ENCODE assay signal across 9 cellular contexts in the genomic region with DNA sequence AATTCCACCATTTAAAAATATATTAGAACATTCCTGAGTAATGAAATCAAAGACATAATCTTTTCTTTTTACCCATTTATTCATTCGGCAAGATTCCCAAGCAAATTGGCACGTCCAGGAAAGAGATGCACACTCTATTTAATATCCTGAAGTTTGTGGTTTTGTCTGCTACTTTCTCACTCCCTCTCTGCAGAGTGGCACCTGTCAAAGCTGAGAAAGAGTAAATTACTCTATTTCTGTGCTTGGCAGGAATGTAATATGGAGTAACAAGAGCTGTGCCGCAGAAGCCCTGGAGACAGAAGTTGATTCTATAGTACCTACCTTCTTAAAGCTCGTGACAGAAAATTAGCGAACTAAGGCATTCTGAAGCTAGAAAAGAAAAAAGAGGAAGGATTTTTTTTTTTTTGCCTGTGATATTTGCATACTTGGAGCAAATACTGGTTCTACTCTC. TPM values are rescaled to one million over a fixed set of nuclear protein-coding genes. Genes with fewer than 3 reads are reported as not detected.
DNase-seq lines count a peak whose midpoint lies in the region; ATAC-seq and TF ChIP-seq lines count a peak whose summit lies in the region.
"Had no signal": no experiment of that assay in that cellular context is flagged by ENCODE, and none has a peak within 500 bp of the region (broad histone marks: within the 10 kb centered on the region; RNA-seq: fewer than 3 reads in every experiment).

No MANE protein-coding gene starts in this region.

- H3K4me1 ChIP-seq in foreskin keratinocyte: peaks cover 34% of the 10 kb centered on the region
- H3K4me1 ChIP-seq in gastroesophageal sphincter: peaks cover 0 to 35% (median 3%) of the 10 kb centered on the region in 3 donors
- peaks cover 6% of the 10 kb centered on the region for H3K4me1 ChIP-seq in vagina

- no peak for TF ChIP-seq EP300 in gastroesophageal sphincter (IDR thresholded peaks at IDR 0.05)

- TF ChIP-seq CTCF in GM12875 (IDR thresholded peaks at IDR 0.05; ENCODE audit: borderline replicate concordance, insufficient read depth, low read depth, low read length) (no peak), foreskin keratinocyte (conservative IDR thresholded peaks at IDR 0.05) (no peak), gastroesophageal sphincter (IDR thresholded peaks at IDR 0.05) (no peak), vagina (IDR thresholded peaks at IDR 0.05) (no peak)

- H3K36me3 ChIP-seq in gastroesophageal sphincter: peaks cover 0 to 2% of the 10 kb centered on the region in 2 donors
- H3K36me3 ChIP-seq in vagina: no peaks in the 10 kb centered on the region

- H3K4me3 ChIP-seq in GM12875 (ENCODE audit: low read depth, low read length): peak overlapping the region; percentile 21
- peak overlapping the region in 1 of 2 donors; percentile 11 for H3K4me3 ChIP-seq in gastroesophageal sphincter
- no peak overlapping the region for H3K4me3 ChIP-seq in vagina

- 61 to 70% methylated on average over 4 to 5 of the region's 5 CpGs for WGBS in gastroesophageal sphincter (ENCODE audit: low coverage in 1 of 2), 2 donors

- DNase-seq in NAMALWA (ENCODE audit: low spot score) (peak; percentile 82), foreskin keratinocyte (peak; percentile 29 to 66), dedifferentiated amniotic fluid mesenchymal stem cell (ENCODE audit: extremely low spot score) (no peak), NCI-H187 (lab: John Stamatoyannopoulos, UW) (no peak), vagina (ENCODE audit: extremely low spot score in 2 of 2) (no peak)

- no peaks in the 10 kb centered on the region for H3K9me3 ChIP-seq in gastroesophageal sphincter
- H3K9me3 ChIP-seq in vagina: no peaks in the 10 kb centered on the region

- H3K27me3 ChIP-seq in foreskin keratinocyte (no peaks in the 10 kb centered on the region), gastroesophageal sphincter (no peaks in the 10 kb centered on the region), vagina (no peaks in the 10 kb centered on the region)

- ATAC-seq in HG02588 (IDR thresholded peaks at IDR 0.05; ENCODE audit: unreplicated experiment) (peak; percentile 65), foreskin keratinocyte (peak; percentile 30), gastroesophageal sphincter (no peak)

- no peak overlapping the region for H3K27ac ChIP-seq in foreskin keratinocyte
- H3K27ac ChIP-seq in gastroesophageal sphincter: peak overlapping the region in 1 of 4 donors; percentile 7
- H3K27ac ChIP-seq in vagina: no peak overlapping the region
- H3K27ac ChIP-seq: parathyroid adenoma had no signal

- no peak for TF ChIP-seq POLR2A in gastroesophageal sphincter (IDR thresholded peaks at IDR 0.05)
- no peak for TF ChIP-seq POLR2A in vagina (IDR thresholded peaks at IDR 0.05)

- intact Hi-C loops in vagina (cut with DNase I): no loop called here

RNA-seq across cellular contexts. Expression of gene GSTCD, which starts 5.5 kb away (rescaled TPM):
- total RNA-seq in foreskin keratinocyte (21.8 and 25.0 TPM in 2 replicates), gastroesophageal sphincter (10 to 100 TPM; 11.1 to 12.9 (median 12.2) TPM), vagina (9.1 TPM)
- 3.9 and 6.0 TPM in 2 replicates for polyA plus RNA-seq in foreskin keratinocyte

RNA-seq across cellular contexts. Expression of gene INTS12, which starts 5.6 kb away (rescaled TPM):
- total RNA-seq in foreskin keratinocyte: 20.0 and 21.8 TPM in 2 replicates
- 19.1 and 20.0 TPM in 2 replicates for polyA plus RNA-seq in foreskin keratinocyte
- 10 to 100 TPM; 24.2 to 46.1 (median 31.1) TPM for total RNA-seq in gastroesophageal sphincter
- total RNA-seq in vagina: 18.2 TPM

Comparison
In these comparisons a context has a peak if more than half of its experiments do, and no peak if none do; other contexts are left out.
1. DNase-seq: peak in NAMALWA (single experiment) and foreskin keratinocyte (2 of 2); none in dedifferentiated amniotic fluid mesenchymal stem cell (single experiment), NCI-H187 (0 of 2) and vagina (0 of 2).